1 cellular context compared by ENCODE assay signal in genomic region chr10:118259288-118259906, GRCh38.
TF ChIP-seq lines count a peak whose summit lies in the region.

No MANE protein-coding gene starts in this region.

TF ChIP-seq in K562, 482 proteins besides CTCF, POLR2A, EP300 and RAD21:
- 0 out of 2 replicates have a peak, but pooled peaks have one; percentile 33 for TF ChIP-seq ETV1 (tag; conservative IDR thresholded peaks at IDR 0.05; ENCODE audit: low read depth)
- 0 out of 2 replicates have a peak, but pooled peaks have one; percentile 20 for TF ChIP-seq KLF16 (IDR thresholded peaks at IDR 0.05)
- TF ChIP-seq YY1 (IDR thresholded peaks at IDR 0.05; ENCODE audit: borderline replicate concordance in 1 of 3, control insufficient read depth in 1 of 3, extremely low read depth in 1 of 3, insufficient read depth in 3 of 3, insufficient read length in 1 of 3, insufficient replicate concordance in 2 of 3, low read depth in 1 of 3, low read length in 2 of 3) = peak in 1 of 3 experiments; percentile 9
- TF ChIP-seq ZNF146 (CRISPR knock-in tag; IDR thresholded peaks at IDR 0.05; ENCODE audit: unreplicated experiment) = no peak
- no peak for TF ChIP-seq ZNF77 (CRISPR knock-in tag; IDR thresholded peaks at IDR 0.05)
- no peak for TF ChIP-seq ZNF277 (CRISPR knock-in tag; IDR thresholded peaks at IDR 0.05; ENCODE audit: borderline replicate concordance)
- no peak for TF ChIP-seq KAT8 (IDR thresholded peaks at IDR 0.05; ENCODE audit: low read depth)
- TF ChIP-seq ZSCAN29 (IDR thresholded peaks at IDR 0.05) = no peak
- TF ChIP-seq SPI1 (IDR thresholded peaks at IDR 0.05; ENCODE audit: borderline replicate concordance, low read depth, low read length) = peak; percentile 66
- no peak for TF ChIP-seq EWSR1 (IDR thresholded peaks at IDR 0.05; ENCODE audit: borderline replicate concordance, low read depth, partially characterized antibody)
- TF ChIP-seq ZNF395 (CRISPR knock-in tag; IDR thresholded peaks at IDR 0.05) = no peak
- TF ChIP-seq PBX2 (CRISPR knock-in tag; IDR thresholded peaks at IDR 0.05; ENCODE audit: low read depth) = no peak
- TF ChIP-seq PBX2 (tag; conservative IDR thresholded peaks at IDR 0.05; ENCODE audit: low read depth) = no peak
- TF ChIP-seq RBM14 (IDR thresholded peaks at IDR 0.05; ENCODE audit: borderline replicate concordance, insufficient read depth, low read depth, low read length) = no peak
- TF ChIP-seq DDX20 (tag; IDR thresholded peaks at IDR 0.05; ENCODE audit: low read depth) = no peak
- no peak for TF ChIP-seq POLR3G (IDR thresholded peaks at IDR 0.05; ENCODE audit: extremely low read depth, insufficient read length, insufficient replicate concordance)
- TF ChIP-seq SMC3 (conservative IDR thresholded peaks at IDR 0.05; ENCODE audit: insufficient read depth, low read depth, low read length) = 0 out of 2 replicates have a peak, but pooled peaks have one; percentile 9
- TF ChIP-seq PCBP2 (IDR thresholded peaks at IDR 0.05; ENCODE audit: low read depth, low read length, poor library complexity, severe bottlenecking) = no peak
- no peak for TF ChIP-seq NBN (IDR thresholded peaks at IDR 0.05; ENCODE audit: low read depth)
- TF ChIP-seq HMBOX1 (IDR thresholded peaks at IDR 0.05) = peak; percentile 39; the same call in 1 of the 2 replicates
- no peak for TF ChIP-seq HSF4 (CRISPR knock-in tag; IDR thresholded peaks at IDR 0.05; ENCODE audit: borderline replicate concordance)
- no peak for TF ChIP-seq STAT5B (CRISPR knock-in tag; IDR thresholded peaks at IDR 0.05)
- no peak for TF ChIP-seq ZNF121 (CRISPR knock-in tag; conservative IDR thresholded peaks at IDR 0.05)
- TF ChIP-seq ZNF140 (CRISPR knock-in tag; IDR thresholded peaks at IDR 0.05) = no peak
- no peak for TF ChIP-seq GTF2F1 (IDR thresholded peaks at IDR 0.05; ENCODE audit: low read depth, low read length)
- TF ChIP-seq MYC (IDR thresholded peaks at IDR 0.05; ENCODE audit: low read depth, low read length) = no peak
- no peak for TF ChIP-seq MYC (CRISPR knock-in tag; IDR thresholded peaks at IDR 0.05; ENCODE audit: borderline replicate concordance, low read depth)
- 0 out of 2 replicates have a peak, but pooled peaks have one; percentile 7 for TF ChIP-seq JUND (IDR thresholded peaks at IDR 0.05; ENCODE audit: borderline replicate concordance, low read depth, low read length)
- no peak for TF ChIP-seq JUND (tag; IDR thresholded peaks at IDR 0.05; ENCODE audit: borderline replicate concordance, low read depth, low read length)
